Comparison of ENCODE assay signal across 5 cellular contexts in the genomic region with DNA sequence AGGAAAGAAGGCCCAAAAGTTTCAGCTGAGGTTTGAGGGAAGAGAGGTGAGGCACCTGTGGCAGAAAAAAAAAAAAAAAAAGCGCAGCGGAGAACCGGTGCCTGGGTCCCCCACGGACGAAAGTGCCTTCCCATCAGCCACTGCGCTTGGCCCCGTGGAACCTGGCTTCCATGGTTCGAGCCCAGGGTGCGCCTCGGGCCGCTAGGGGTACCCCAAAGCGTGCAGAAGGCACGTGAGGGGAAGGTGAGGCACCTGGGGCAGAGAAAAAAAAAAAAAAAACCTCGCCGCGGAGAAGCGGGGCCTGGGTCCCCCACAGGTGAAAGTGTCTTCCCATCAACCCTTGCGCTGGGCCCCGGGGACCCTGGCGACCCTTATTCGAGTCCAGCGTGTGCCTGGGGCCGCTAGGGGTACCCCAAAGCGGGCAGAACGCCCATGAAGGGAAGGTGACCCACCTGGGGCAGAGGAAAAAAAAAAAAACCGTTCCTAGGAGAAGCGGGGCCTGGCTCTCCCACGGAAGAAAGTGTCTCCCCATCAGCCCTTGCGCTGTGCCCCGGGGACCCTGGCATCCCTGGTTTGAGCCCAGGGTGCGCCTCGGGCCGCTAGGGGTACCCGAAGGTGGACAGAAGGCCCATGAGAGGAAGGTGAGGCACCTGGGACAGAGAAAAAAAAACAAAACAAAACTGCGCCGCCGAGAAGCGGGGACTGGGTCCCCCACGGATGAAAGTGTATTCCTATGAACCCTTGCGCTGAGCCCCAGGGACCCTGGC.
"Had no signal": no experiment of that assay in that cellular context is flagged by ENCODE, and none has a peak within 500 bp of the region (broad histone marks: within the 10 kb centered on the region; RNA-seq: fewer than 3 reads in every experiment).

No MANE protein-coding gene starts in this region.

- H3K4me3 Mint-ChIP-seq: GM23338, H9 had no signal

- H3K4me3 ChIP-seq: GM23338 had no signal

- ATAC-seq: GM23338 had no signal

- H3K4me1 Mint-ChIP-seq: GM23338, H9 had no signal

- DNase-seq: H9, HCEC 1CT, IMR-90, KBM-7 had no signal

- H3K27ac Mint-ChIP-seq: GM23338, H9 had no signal
